2 cellular contexts compared by ENCODE assay signal in the genomic region with DNA sequence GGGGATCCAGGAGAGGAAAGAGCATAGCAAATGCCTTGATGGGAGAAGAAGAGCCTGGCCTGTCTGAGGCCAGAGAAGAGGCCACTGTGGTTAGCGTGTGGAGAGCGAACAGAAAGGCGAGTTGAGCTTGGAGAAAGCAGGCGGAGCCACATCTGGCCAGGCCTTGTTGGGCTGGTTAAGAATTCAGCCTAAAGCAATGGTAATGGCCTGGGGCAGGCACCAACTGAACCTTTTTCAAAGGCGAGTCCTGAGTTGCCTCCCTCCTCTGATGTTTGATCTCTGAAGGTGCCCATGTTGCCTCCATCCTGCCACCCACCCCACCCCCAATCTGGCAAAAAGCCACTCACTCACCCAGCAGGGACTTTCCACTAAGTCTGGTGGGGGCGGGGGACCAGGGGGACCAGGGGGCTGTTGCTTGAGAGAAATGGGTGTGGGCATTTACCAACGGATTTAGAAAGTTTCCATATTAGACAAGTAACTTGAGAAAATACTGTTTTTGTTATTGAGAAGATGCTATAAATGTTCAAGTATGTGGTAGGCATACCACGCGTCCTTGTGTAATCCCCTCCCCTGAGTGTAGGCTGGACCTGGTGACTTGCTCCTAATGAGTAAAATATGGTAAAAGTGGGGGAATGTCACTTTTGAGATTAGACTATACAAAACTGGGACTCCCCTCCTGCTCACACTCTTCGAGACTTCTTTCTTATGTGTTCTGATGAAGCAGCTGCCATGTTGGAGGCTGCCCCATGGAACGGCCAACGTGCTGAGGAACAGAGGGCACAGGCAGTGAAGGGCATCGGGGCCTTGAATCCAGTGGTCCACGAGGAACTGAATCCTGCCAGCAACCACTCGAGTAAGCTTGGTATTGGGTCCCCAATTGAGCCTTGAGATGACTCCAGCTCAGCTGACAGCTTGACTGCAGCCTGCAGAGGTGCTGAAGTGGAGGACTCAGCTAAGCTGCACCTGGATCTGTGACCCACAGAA.
TF ChIP-seq lines count a peak whose summit lies in the region.

No MANE protein-coding gene starts in this region.

TF ChIP-seq in HEK293, 187 proteins besides CTCF, POLR2A, EP300 and RAD21:
- TF ChIP-seq, protein P1, sequence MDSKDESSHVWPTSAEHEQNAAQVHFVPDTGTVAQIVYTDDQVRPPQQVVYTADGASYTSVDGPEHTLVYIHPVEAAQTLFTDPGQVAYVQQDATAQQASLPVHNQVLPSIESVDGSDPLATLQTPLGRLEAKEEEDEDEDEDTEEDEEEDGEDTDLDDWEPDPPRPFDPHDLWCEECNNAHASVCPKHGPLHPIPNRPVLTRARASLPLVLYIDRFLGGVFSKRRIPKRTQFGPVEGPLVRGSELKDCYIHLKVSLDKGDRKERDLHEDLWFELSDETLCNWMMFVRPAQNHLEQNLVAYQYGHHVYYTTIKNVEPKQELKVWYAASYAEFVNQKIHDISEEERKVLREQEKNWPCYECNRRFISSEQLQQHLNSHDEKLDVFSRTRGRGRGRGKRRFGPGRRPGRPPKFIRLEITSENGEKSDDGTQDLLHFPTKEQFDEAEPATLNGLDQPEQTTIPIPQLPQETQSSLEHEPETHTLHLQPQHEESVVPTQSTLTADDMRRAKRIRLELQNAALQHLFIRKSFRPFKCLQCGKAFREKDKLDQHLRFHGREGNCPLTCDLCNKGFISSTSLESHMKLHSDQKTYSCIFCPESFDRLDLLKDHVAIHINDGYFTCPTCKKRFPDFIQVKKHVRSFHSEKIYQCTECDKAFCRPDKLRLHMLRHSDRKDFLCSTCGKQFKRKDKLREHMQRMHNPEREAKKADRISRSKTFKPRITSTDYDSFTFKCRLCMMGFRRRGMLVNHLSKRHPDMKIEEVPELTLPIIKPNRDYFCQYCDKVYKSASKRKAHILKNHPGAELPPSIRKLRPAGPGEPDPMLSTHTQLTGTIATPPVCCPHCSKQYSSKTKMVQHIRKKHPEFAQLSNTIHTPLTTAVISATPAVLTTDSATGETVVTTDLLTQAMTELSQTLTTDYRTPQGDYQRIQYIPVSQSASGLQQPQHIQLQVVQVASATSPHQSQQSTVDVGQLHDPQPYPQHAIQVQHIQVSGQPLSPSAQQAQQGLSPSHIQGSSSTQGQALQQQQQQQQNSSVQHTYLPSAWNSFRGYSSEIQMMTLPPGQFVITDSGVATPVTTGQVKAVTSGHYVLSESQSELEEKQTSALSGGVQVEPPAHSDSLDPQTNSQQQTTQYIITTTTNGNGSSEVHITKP (tag by site-specific recombination; IDR thresholded peaks at IDR 0.05), result 0 out of 2 replicates have a peak, but pooled peaks have one; percentile 18
- TF ChIP-seq ZNF623 (tag by site-specific recombination; IDR thresholded peaks at IDR 0.05) (peak; percentile 48), ZFHX2 (tag by site-specific recombination; conservative IDR thresholded peaks at IDR 0.05) (peak; percentile 15; the same call in 1 of the 2 replicates)
- TF ChIP-seq, protein P2, sequence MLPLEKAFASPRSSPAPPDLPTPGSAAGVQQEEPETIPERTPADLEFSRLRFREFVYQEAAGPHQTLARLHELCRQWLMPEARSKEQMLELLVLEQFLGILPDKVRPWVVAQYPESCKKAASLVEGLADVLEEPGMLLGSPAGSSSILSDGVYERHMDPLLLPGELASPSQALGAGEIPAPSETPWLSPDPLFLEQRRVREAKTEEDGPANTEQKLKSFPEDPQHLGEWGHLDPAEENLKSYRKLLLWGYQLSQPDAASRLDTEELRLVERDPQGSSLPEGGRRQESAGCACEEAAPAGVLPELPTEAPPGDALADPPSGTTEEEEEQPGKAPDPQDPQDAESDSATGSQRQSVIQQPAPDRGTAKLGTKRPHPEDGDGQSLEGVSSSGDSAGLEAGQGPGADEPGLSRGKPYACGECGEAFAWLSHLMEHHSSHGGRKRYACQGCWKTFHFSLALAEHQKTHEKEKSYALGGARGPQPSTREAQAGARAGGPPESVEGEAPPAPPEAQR (tag by site-specific recombination; IDR thresholded peaks at IDR 0.05), result no peak

TF ChIP-seq in SK-N-SH, 30 proteins besides CTCF, POLR2A, EP300 and RAD21 (continued from another document):
- TF ChIP-seq, protein P3, sequence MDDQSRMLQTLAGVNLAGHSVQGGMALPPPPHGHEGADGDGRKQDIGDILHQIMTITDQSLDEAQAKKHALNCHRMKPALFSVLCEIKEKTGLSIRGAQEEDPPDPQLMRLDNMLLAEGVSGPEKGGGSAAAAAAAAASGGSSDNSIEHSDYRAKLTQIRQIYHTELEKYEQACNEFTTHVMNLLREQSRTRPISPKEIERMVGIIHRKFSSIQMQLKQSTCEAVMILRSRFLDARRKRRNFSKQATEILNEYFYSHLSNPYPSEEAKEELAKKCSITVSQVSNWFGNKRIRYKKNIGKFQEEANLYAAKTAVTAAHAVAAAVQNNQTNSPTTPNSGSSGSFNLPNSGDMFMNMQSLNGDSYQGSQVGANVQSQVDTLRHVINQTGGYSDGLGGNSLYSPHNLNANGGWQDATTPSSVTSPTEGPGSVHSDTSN (IDR thresholded peaks at IDR 0.05), result no peak
- TF ChIP-seq TCF12 (IDR thresholded peaks at IDR 0.05), result no peak
- no peak for TF ChIP-seq POLR2AphosphoS5 (IDR thresholded peaks at IDR 0.05; ENCODE audit: low read depth, low read length)
- TF ChIP-seq, protein P4, sequence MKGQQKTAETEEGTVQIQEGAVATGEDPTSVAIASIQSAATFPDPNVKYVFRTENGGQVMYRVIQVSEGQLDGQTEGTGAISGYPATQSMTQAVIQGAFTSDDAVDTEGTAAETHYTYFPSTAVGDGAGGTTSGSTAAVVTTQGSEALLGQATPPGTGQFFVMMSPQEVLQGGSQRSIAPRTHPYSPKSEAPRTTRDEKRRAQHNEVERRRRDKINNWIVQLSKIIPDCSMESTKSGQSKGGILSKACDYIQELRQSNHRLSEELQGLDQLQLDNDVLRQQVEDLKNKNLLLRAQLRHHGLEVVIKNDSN (IDR thresholded peaks at IDR 0.05; ENCODE audit: borderline replicate concordance, low read depth), result no peak
- TF ChIP-seq, protein P5, sequence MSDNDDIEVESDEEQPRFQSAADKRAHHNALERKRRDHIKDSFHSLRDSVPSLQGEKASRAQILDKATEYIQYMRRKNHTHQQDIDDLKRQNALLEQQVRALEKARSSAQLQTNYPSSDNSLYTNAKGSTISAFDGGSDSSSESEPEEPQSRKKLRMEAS (IDR thresholded peaks at IDR 0.05; ENCODE audit: low read depth), result no peak
- no peak for TF ChIP-seq YY1 (IDR thresholded peaks at IDR 0.05; ENCODE audit: low read depth)
- TF ChIP-seq, protein P6, sequence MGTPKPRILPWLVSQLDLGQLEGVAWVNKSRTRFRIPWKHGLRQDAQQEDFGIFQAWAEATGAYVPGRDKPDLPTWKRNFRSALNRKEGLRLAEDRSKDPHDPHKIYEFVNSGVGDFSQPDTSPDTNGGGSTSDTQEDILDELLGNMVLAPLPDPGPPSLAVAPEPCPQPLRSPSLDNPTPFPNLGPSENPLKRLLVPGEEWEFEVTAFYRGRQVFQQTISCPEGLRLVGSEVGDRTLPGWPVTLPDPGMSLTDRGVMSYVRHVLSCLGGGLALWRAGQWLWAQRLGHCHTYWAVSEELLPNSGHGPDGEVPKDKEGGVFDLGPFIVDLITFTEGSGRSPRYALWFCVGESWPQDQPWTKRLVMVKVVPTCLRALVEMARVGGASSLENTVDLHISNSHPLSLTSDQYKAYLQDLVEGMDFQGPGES (IDR thresholded peaks at IDR 0.05; ENCODE audit: low read depth, low read length), result no peak
- TF ChIP-seq, protein P7, sequence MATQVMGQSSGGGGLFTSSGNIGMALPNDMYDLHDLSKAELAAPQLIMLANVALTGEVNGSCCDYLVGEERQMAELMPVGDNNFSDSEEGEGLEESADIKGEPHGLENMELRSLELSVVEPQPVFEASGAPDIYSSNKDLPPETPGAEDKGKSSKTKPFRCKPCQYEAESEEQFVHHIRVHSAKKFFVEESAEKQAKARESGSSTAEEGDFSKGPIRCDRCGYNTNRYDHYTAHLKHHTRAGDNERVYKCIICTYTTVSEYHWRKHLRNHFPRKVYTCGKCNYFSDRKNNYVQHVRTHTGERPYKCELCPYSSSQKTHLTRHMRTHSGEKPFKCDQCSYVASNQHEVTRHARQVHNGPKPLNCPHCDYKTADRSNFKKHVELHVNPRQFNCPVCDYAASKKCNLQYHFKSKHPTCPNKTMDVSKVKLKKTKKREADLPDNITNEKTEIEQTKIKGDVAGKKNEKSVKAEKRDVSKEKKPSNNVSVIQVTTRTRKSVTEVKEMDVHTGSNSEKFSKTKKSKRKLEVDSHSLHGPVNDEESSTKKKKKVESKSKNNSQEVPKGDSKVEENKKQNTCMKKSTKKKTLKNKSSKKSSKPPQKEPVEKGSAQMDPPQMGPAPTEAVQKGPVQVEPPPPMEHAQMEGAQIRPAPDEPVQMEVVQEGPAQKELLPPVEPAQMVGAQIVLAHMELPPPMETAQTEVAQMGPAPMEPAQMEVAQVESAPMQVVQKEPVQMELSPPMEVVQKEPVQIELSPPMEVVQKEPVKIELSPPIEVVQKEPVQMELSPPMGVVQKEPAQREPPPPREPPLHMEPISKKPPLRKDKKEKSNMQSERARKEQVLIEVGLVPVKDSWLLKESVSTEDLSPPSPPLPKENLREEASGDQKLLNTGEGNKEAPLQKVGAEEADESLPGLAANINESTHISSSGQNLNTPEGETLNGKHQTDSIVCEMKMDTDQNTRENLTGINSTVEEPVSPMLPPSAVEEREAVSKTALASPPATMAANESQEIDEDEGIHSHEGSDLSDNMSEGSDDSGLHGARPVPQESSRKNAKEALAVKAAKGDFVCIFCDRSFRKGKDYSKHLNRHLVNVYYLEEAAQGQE (IDR thresholded peaks at IDR 0.05; ENCODE audit: low read depth, low read length), result no peak
